In genomic region chr1:183804916-183805734, GRCh38 we compare ENCODE assay signal across 8 cellular contexts. TPM values are rescaled to one million over a fixed set of nuclear protein-coding genes. Genes with fewer than 3 reads are reported as not detected.
DNase-seq lines count a peak whose midpoint lies in the region; ATAC-seq and TF ChIP-seq lines count a peak whose summit lies in the region.

Gene RGL1, plus strand, starts transcription at chr1:183805120. Its CDS starts 178 bp downstream, at chr1:183805298.

- H3K79me2 ChIP-seq in neural progenitor cell (ENCODE audit: low read depth): peaks cover 45% of the 10 kb centered on the region

- H3K27ac ChIP-seq in neural progenitor cell (peak within 1 kb of the TSS; percentile 56), urinary bladder (ENCODE audit: low read depth) (peak within 1 kb of the TSS; percentile 14)

- peak within 1 kb of the TSS; percentile 96 for H3K4me2 ChIP-seq in neural progenitor cell

- in situ Hi-C loops in ACHN (cut with HindIII; ENCODE audit: low pct_ligation_motif_present, low pct_unique_long_range_greater_than_20kb, low sequenced_read_pairs): no loop called here

- H3K4me3 Mint-ChIP-seq in activated naive CD8-positive, alpha-beta T cell: peak within 1 kb of the TSS; percentile 93
- H3K4me3 Mint-ChIP-seq in neural progenitor cell: peak within 1 kb of the TSS; percentile 99

- H3K4me3 ChIP-seq in neural progenitor cell (peak within 1 kb of the TSS; percentile 77), urinary bladder (ENCODE audit: low read depth, low read length) (peak within 1 kb of the TSS; percentile 48)

- peaks cover 4% of the 10 kb centered on the region for H3K9me3 ChIP-seq in neural progenitor cell (ENCODE audit: low read depth)

- no peaks in the 10 kb centered on the region for H4K20me1 ChIP-seq in neural progenitor cell (ENCODE audit: low read depth)

- H3K27ac Mint-ChIP-seq in activated naive CD8-positive, alpha-beta T cell: no peak within 1 kb of the TSS
- peak within 1 kb of the TSS; percentile 100 for H3K27ac Mint-ChIP-seq in neural progenitor cell

- no peak for TF ChIP-seq CTCF in neural progenitor cell (IDR thresholded peaks at IDR 0.05)

- peak; percentile 66 for DNase-seq in ACHN
- DNase-seq in NCI-H69 (lab: John Stamatoyannopoulos, UW): peak; percentile 94
- DNase-seq in glomerular visceral epithelial cell (ENCODE audit: extremely low spot score): peak; percentile 66
- peak; percentile 77 for DNase-seq in neural progenitor cell (ENCODE audit: low spot score)

- WGBS in urinary bladder: under 1% methylated on average over 56 of the region's 56 CpGs

- peaks cover 18% of the 10 kb centered on the region for H3K9me3 Mint-ChIP-seq in activated naive CD8-positive, alpha-beta T cell (ENCODE audit: low read depth)
- peaks cover 16% of the 10 kb centered on the region for H3K9me3 Mint-ChIP-seq in neural progenitor cell

- ATAC-seq in GM18498 (IDR thresholded peaks at IDR 0.05; ENCODE audit: unreplicated experiment) (peak; percentile 75), HG02973 (IDR thresholded peaks at IDR 0.05; ENCODE audit: unreplicated experiment) (peak; percentile 64)

- H2AFZ ChIP-seq in neural progenitor cell (replicated peaks): peak within 1 kb of the TSS; percentile 93

- peaks cover 8% of the 10 kb centered on the region for H3K27me3 Mint-ChIP-seq in activated naive CD8-positive, alpha-beta T cell
- H3K27me3 Mint-ChIP-seq in neural progenitor cell (ENCODE audit: insufficient read depth, low read depth): no peaks in the 10 kb centered on the region

- peak within 1 kb of the TSS; percentile 59 for H3K9ac ChIP-seq in neural progenitor cell

- H3K36me3 ChIP-seq in neural progenitor cell (no peaks in the 10 kb centered on the region), urinary bladder (ENCODE audit: insufficient read depth) (no peaks in the 10 kb centered on the region)

- H3K4me1 ChIP-seq in neural progenitor cell (peaks cover 45% of the 10 kb centered on the region), urinary bladder (ENCODE audit: insufficient read depth) (no peaks in the 10 kb centered on the region)

- H3F3A ChIP-seq in neural progenitor cell (ENCODE audit: low read depth): peaks cover 57% of the 10 kb centered on the region

- H3K27me3 ChIP-seq in neural progenitor cell: no peaks in the 10 kb centered on the region

- peaks cover 29% of the 10 kb centered on the region for H3K36me3 Mint-ChIP-seq in activated naive CD8-positive, alpha-beta T cell
- peaks cover 14% of the 10 kb centered on the region for H3K36me3 Mint-ChIP-seq in neural progenitor cell

- H3K4me1 Mint-ChIP-seq in activated naive CD8-positive, alpha-beta T cell (ENCODE audit: low read depth): peaks cover 7% of the 10 kb centered on the region
- peaks cover 50% of the 10 kb centered on the region for H3K4me1 Mint-ChIP-seq in neural progenitor cell

RNA-seq across cellular contexts. Expression of gene RGL1, which starts in this region (rescaled TPM):
- 13.5 and 15.0 TPM in 2 replicates for total RNA-seq in neural progenitor cell (ENCODE audit: low replicate concordance)
- 69.4 TPM for total RNA-seq in urinary bladder
- 15.7 TPM for polyA plus RNA-seq in urinary bladder

Comparison
In these comparisons a context has a peak if more than half of its experiments do, and no peak if none do; other contexts are left out.
1. Peak in every context shown above with its lines: DNase-seq, ATAC-seq, H3K4me3 ChIP-seq and H3K27ac ChIP-seq.